Comparison of ENCODE assay signal across 7 cellular contexts in genomic region chr5:173055042-173055721, GRCh38. TPM values are rescaled to one million over a fixed set of nuclear protein-coding genes. Genes with fewer than 3 reads are reported as not detected.
DNase-seq lines count a peak whose midpoint lies in the region; ATAC-seq, FAIRE-seq and TF ChIP-seq lines count a peak whose summit lies in the region.

No MANE protein-coding gene starts in this region.

- H3K36me3 Mint-ChIP-seq in HFFc6 (ENCODE audit: low read depth): no peaks in the 10 kb centered on the region
- H3K36me3 Mint-ChIP-seq in activated CD8-positive, alpha-beta T cell treated with anti-CD3 and anti-CD28 coated beads, Interleukin-2, amount 10 ng/mL, durations not matched to agents 7 days and 5 days (ENCODE audit: low read depth): no peaks in the 10 kb centered on the region

- H3K27me3 Mint-ChIP-seq in HFFc6 (ENCODE audit: insufficient read depth): peaks cover 2% of the 10 kb centered on the region; the same call in 1 of the 2 replicates
- peaks cover 2% of the 10 kb centered on the region for H3K27me3 Mint-ChIP-seq in activated CD8-positive, alpha-beta T cell treated with anti-CD3 and anti-CD28 coated beads, Interleukin-2, amount 10 ng/mL, durations not matched to agents 7 days and 5 days (ENCODE audit: low read depth)

- ATAC-seq in activated CD8-positive, alpha-beta T cell treated with anti-CD3 and anti-CD28 coated beads, Interleukin-2, amount 10 ng/mL, durations not matched to agents 7 days and 5 days: no peak
- ATAC-seq in HG03139 (IDR thresholded peaks at IDR 0.05; ENCODE audit: unreplicated experiment): no peak
- no peak for ATAC-seq in GM18511 (IDR thresholded peaks at IDR 0.05; ENCODE audit: unreplicated experiment)

- H3K36me3 ChIP-seq in iPS-20b (ENCODE audit: insufficient read depth, low read depth, low read length) (no peaks in the 10 kb centered on the region), subcutaneous abdominal adipose tissue (ENCODE audit: control insufficient read depth in 5 of 5, insufficient read depth in 5 of 5, low read length in 5 of 5) (no peaks in the 10 kb centered on the region)

- peaks cover 59% of the 10 kb centered on the region for H3K4me1 Mint-ChIP-seq in HFFc6 (ENCODE audit: low read depth)
- peaks cover 44% of the 10 kb centered on the region for H3K4me1 Mint-ChIP-seq in activated CD8-positive, alpha-beta T cell treated with anti-CD3 and anti-CD28 coated beads, Interleukin-2, amount 10 ng/mL, durations not matched to agents 7 days and 5 days (ENCODE audit: low read depth)

- peak overlapping the region; percentile 90 for H3K4me3 Mint-ChIP-seq in HFFc6
- H3K4me3 Mint-ChIP-seq in activated CD8-positive, alpha-beta T cell treated with anti-CD3 and anti-CD28 coated beads, Interleukin-2, amount 10 ng/mL, durations not matched to agents 7 days and 5 days: peak overlapping the region; percentile 82

- H3K4me1 ChIP-seq in iPS-20b (ENCODE audit: insufficient read depth, low read length) (0 out of 2 replicates have a peak, but pooled peaks cover 4% of the 10 kb centered on the region), subcutaneous abdominal adipose tissue (ENCODE audit: control insufficient read depth in 5 of 5, insufficient read depth in 5 of 5, low read length in 5 of 5) (peaks cover 2 to 25% (median 19%) of the 10 kb centered on the region in 5 donors)

- H3K27ac ChIP-seq in iPS-20b (ENCODE audit: low read length) (no peak overlapping the region), subcutaneous abdominal adipose tissue (ENCODE audit: low read depth, low read length) (no peak overlapping the region)

- no peak overlapping the region for H3K27ac Mint-ChIP-seq in HFFc6
- peak overlapping the region; percentile 85 for H3K27ac Mint-ChIP-seq in activated CD8-positive, alpha-beta T cell treated with anti-CD3 and anti-CD28 coated beads, Interleukin-2, amount 10 ng/mL, durations not matched to agents 7 days and 5 days

- TF ChIP-seq CTCF in HFFc6 (IDR thresholded peaks at IDR 0.05) (no peak), D721Med (IDR thresholded peaks at IDR 0.05; ENCODE audit: insufficient read depth, missing control alignments) (no peak)

- H3K9me3 ChIP-seq in iPS-20b (ENCODE audit: insufficient read depth, low read depth, low read length) (no peaks in the 10 kb centered on the region), subcutaneous abdominal adipose tissue (ENCODE audit: control insufficient read depth in 5 of 5, low read length in 5 of 5) (no peaks in the 10 kb centered on the region)

- POLR2A ChIA-PET in activated CD8-positive, alpha-beta T cell treated with anti-CD3 and anti-CD28 coated beads, Interleukin-2, amount 10 ng/mL, durations not matched to agents 7 days and 5 days (lab: Charles Lee): interaction anchor here (1.4 kb wide), 1 partner anchor 71 kb away, joined by 4 read pairs; the partner anchor contains the start of gene ATP6V0E1

- H3K9ac ChIP-seq in iPS-20b (ENCODE audit: low read depth, low read length): peak overlapping the region; percentile 70; the same call in 1 of the 2 replicates
- peak overlapping the region in 2 of 5 donors; percentile 21 to 62 for H3K9ac ChIP-seq in subcutaneous abdominal adipose tissue (ENCODE audit: low read length in 5 of 5)

- FAIRE-seq in D721Med (lab: Jason Lieb, UNC): no peak

- H3K27me3 ChIP-seq in iPS-20b (ENCODE audit: insufficient read depth, low read length): peaks cover 10% of the 10 kb centered on the region; the same call in 1 of the 2 replicates
- H3K27me3 ChIP-seq in subcutaneous abdominal adipose tissue (ENCODE audit: control insufficient read depth in 5 of 5, insufficient read depth in 4 of 5, low read length in 5 of 5): no peaks in the 10 kb centered on the region

- CTCF ChIA-PET in activated CD8-positive, alpha-beta T cell treated with anti-CD3 and anti-CD28 coated beads, Interleukin-2, amount 10 ng/mL, durations not matched to agents 7 days and 5 days (lab: Charles Lee): interaction anchor here (0.6 to 1.0 kb wide), 2 partner anchors 71 to 88 kb away, joined by 3 to 4 read pairs; partner anchors contain the start of gene ATP6V0E1

- H3K4me3 ChIP-seq in iPS-20b (ENCODE audit: low read length): peak overlapping the region; percentile 100
- peak overlapping the region; percentile 72 to 97 (median 81) for H3K4me3 ChIP-seq in subcutaneous abdominal adipose tissue (ENCODE audit: low read depth in 1 of 5, low read length in 5 of 5)

- no peaks in the 10 kb centered on the region for H3K9me3 Mint-ChIP-seq in HFFc6
- H3K9me3 Mint-ChIP-seq in activated CD8-positive, alpha-beta T cell treated with anti-CD3 and anti-CD28 coated beads, Interleukin-2, amount 10 ng/mL, durations not matched to agents 7 days and 5 days (ENCODE audit: insufficient read depth): no peaks in the 10 kb centered on the region

- DNase-seq in HFFc6 (no peak), D721Med (ENCODE audit: insufficient read length, low spot score) (no peak)
- DNase-seq in activated CD8-positive, alpha-beta T cell treated with anti-CD3 and anti-CD28 coated beads, Interleukin-2, amount 10 ng/mL, durations not matched to agents 7 days and 5 days: no peak

RNA-seq across cellular contexts. Expression of gene CREBRF, which starts 1.0 kb away (rescaled TPM):
- 10 to 100 TPM in 5 of 6 experiments, 1 to 10 TPM in 1; 8.7 to 15.3 (median 10.7) TPM for total RNA-seq in HFFc6 (2021; fragmentation: NEBNext Ultra II Directional; extraction: Animal tissue kit (Norgen Biotek cat#: 25700))
- 1 to 10 TPM; 8.7 to 10.0 TPM for total RNA-seq in activated CD8-positive, alpha-beta T cell treated with anti-CD3 and anti-CD28 coated beads, Interleukin-2, amount 10 ng/mL, durations not matched to agents 7 days and 5 days
